In the genomic region with DNA sequence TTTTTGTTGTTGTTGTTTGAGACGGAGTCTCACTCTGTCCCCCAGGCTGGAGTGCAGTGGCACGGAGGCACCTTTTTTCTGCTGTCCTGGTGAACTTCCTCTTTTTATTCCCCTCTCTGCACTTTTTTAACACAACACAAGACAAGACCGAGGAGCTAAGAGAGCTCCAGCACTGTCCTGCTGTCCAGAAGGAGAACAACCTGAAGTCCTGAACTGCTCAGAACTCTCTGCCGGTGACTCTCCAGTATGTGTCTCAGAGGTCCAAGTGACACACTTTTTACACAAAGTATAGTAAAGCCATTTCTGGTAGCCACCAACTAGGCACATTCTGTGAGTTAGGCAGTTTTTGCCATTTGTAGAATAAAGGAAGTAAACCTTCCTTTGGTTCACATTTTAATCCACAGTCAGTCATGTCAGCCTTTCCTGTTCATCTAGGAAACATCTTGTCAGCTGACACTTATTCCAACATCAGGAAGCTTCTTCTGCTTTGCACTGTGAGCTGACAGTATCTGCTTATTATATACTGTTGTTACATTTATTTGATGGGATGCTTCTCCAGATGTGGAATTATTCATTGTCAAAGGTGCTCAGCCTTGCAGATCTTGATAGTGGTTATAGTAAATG, we compare ENCODE assay signal across 17 cellular contexts. TPM values are rescaled to one million over a fixed set of nuclear protein-coding genes. Genes with fewer than 3 reads are reported as not detected.
DNase-seq lines count a peak whose midpoint lies in the region; ATAC-seq, FAIRE-seq and TF ChIP-seq lines count a peak whose summit lies in the region.
"Had no signal": no experiment of that assay in that cellular context is flagged by ENCODE, and none has a peak within 500 bp of the region (broad histone marks: within the 10 kb centered on the region; RNA-seq: fewer than 3 reads in every experiment).

No MANE protein-coding gene starts in this region.

- H3K27ac ChIP-seq in K562 (ENCODE audit: extremely low read depth, low read depth, low read length): no peak overlapping the region
- H3K27ac ChIP-seq: C4-2B had no signal

- no peak overlapping the region for H3K9ac ChIP-seq in K562 (ENCODE audit: insufficient read depth in 1 of 2, low read depth in 2 of 2, low read length in 2 of 2)

- POLR2A ChIA-PET in K562 (lab: Yijun Ruan, JAX): interaction anchor here (1.6 kb wide), 2 partner anchors 12 to 27 kb away, joined by 5 read pairs; no protein-coding TSS in a partner anchor

- H3K27me3 ChIP-seq in K562 (ENCODE audit: control insufficient read depth in 2 of 2, insufficient read depth in 2 of 2, low read length in 2 of 2): peaks cover 9 to 37% of the 10 kb centered on the region in 2 experiments; a peak in 3 of 5 replicates
- H3K27me3 ChIP-seq: adrenal gland had no signal

- no peak overlapping the region for H2AFZ ChIP-seq in K562 (ENCODE audit: low read depth, low read length)

- no TSS peak for BruUV-seq in K562 (replicated peaks; lab: Mats Ljungman, UMichigan)

- TF ChIP-seq CTCF in NB4 (IDR thresholded peaks at IDR 0.05; ENCODE audit: low read depth, low read length) (no peak), K562 (IDR thresholded peaks at IDR 0.05 in 2 of 3, conservative IDR thresholded peaks at IDR 0.05 in 1 of 3; ENCODE audit: insufficient read depth in 2 of 3, low read depth in 1 of 3, low read length in 3 of 3) (no peak)

- CTCF ChIA-PET in K562 (lab: Yijun Ruan, JAX; ENCODE audit: low intra/inter-chr PET ratio): interaction anchor here (0.6 to 0.7 kb wide), 2 partner anchors 13 to 20 kb away, joined by 3 to 6 read pairs; no protein-coding TSS in a partner anchor

- ATAC-seq in GM21717 (IDR thresholded peaks at IDR 0.05; ENCODE audit: unreplicated experiment) (peak; percentile 40), K562 (peak; percentile 76), sciatic nerve (peak; percentile 48)
- ATAC-seq: activated CD8-positive, alpha-beta T cell treated with anti-CD3 and anti-CD28 coated beads for 36 hours had no signal

- no peaks in the 10 kb centered on the region; a peak in 1 of 5 replicates for H3K4me1 ChIP-seq in K562 (replicated peaks in 1 of 2; ENCODE audit: control insufficient read depth in 2 of 2, insufficient read depth in 2 of 2, low read length in 2 of 2)
- H3K4me1 ChIP-seq: adrenal gland had no signal

- FAIRE-seq in K562 (lab: Jason Lieb, UNC): no peak
- FAIRE-seq: urothelium cell line had no signal

- no peak overlapping the region for H3K4me2 ChIP-seq in K562 (ENCODE audit: insufficient read depth, low read length)

- no peak overlapping the region for H3K4me3 ChIP-seq in NB4 (ENCODE audit: low read depth, low read length)
- no peak overlapping the region for H3K4me3 ChIP-seq in K562
- H3K4me3 ChIP-seq: adrenal gland had no signal

- TF ChIP-seq RAD21 in K562 (CRISPR knock-in tag; conservative IDR thresholded peaks at IDR 0.05 in 1 of 2, IDR thresholded peaks at IDR 0.05 in 1 of 2): no peak

- no peaks in the 10 kb centered on the region for H3K36me3 ChIP-seq in K562 (ENCODE audit: control insufficient read depth, insufficient read depth, low read length)
- H3K36me3 ChIP-seq: adrenal gland had no signal

- no peaks in the 10 kb centered on the region for H3K9me1 ChIP-seq in K562 (ENCODE audit: control insufficient read depth, insufficient read depth, low read length)

- no peaks in the 10 kb centered on the region for H3K79me2 ChIP-seq in K562 (ENCODE audit: control insufficient read depth, insufficient read depth, low read length)

- TF ChIP-seq EP300 in K562 (IDR thresholded peaks at IDR 0.05; ENCODE audit: low read length): no peak

- in situ Hi-C loops in K562 (cut with MboI): no loop called here

- no peaks in the 10 kb centered on the region for H3K9me3 ChIP-seq in K562 (replicated peaks; ENCODE audit: control insufficient read depth, insufficient read depth, low read depth, low read length)
- H3K9me3 ChIP-seq: adrenal gland had no signal

- H4K20me1 ChIP-seq in K562 (replicated peaks; ENCODE audit: control insufficient read depth, insufficient read depth, low read length): no peaks in the 10 kb centered on the region

- intact Hi-C loops in K562 (cut with micrococcal nuclease) (no loop called here), sciatic nerve (cut with DNase I) (no loop called here)

- 4% methylated on average over 4 of the region's 4 CpGs for WGBS in K562 (ENCODE audit: insufficient coverage, low coverage, missing lambda C conversion rate)

- DNase-seq in NB4 (ENCODE audit: low read depth) (peak; percentile 52), K562 (ENCODE audit: extremely low read depth in 1 of 4, low spot score in 3 of 4) (no peak), sciatic nerve (ENCODE audit: low spot score) (no peak), T1000 (lab: John Stamatoyannopoulos, UW) (no peak)
- no peak for DNase-seq in stimulated activated naive CD4-positive, alpha-beta T cell treated with Interleukin-2 at 50 U/mL for 16 hours (lab: John Stamatoyannopoulos, UW)
- DNase-seq in activated CD4-positive, alpha-beta T cell treated with anti-CD3 and anti-CD28 coated beads, Interleukin-2, amount 50 U/mL, for 48 hours: no peak
- DNase-seq: activated CD8-positive, alpha-beta T cell treated with anti-CD3 and anti-CD28 coated beads for 36 hours; adrenal gland; DMS79; HCEC 1CT; immature natural killer cell; NCI-H187; NCI-H524; occipital lobe had no signal

- no peak for TF ChIP-seq POLR2A in NB4 (IDR thresholded peaks at IDR 0.05; ENCODE audit: extremely low read depth, insufficient read length)
- no peak for TF ChIP-seq POLR2A in K562 (conservative IDR thresholded peaks at IDR 0.05)

TF ChIP-seq in K562, 482 proteins besides CTCF, POLR2A, EP300 and RAD21:
- TF ChIP-seq SPI1 (IDR thresholded peaks at IDR 0.05; ENCODE audit: borderline replicate concordance, low read depth, low read length): peak; percentile 70
- TF ChIP-seq MTA1 (IDR thresholded peaks at IDR 0.05; ENCODE audit: borderline replicate concordance): no peak
TF ChIP-seq in K562: peak in this region for 1.

RNA-seq across cellular contexts. Expression of gene TXNDC5, which starts 28.1 kb away (rescaled TPM):
- total RNA-seq in K562 (2011; cell fraction: chromatin; rRNA removed; ENCODE audit: low replicate concordance): 113 and 119 TPM in 2 replicates
- 126 TPM in 2 replicates for total RNA-seq in K562 (2011; cell fraction: nucleolus; rRNA removed)
- total RNA-seq in K562 (2011; cell fraction: nucleoplasm; rRNA removed): 204 and 291 TPM in 2 replicates
- total RNA-seq in K562 (2014; rRNA removed) (136 and 163 TPM in 2 replicates), K562 (2014; rRNA removed; fragmentation: Illumina TruSeq; extraction: Trizol) (133 and 142 TPM in 2 replicates), K562 (2015; rRNA removed; fragmentation: Illumina TruSeq; extraction: Trizol) (145 and 151 TPM in 2 replicates), K562 (2021) (137 and 139 TPM in 2 replicates), sciatic nerve (62.7 TPM)
- polyA plus RNA-seq in K562 (2011; rRNA removed) (148 and 164 TPM in 2 replicates), K562 (2014; fragmentation: Illumina TruSeq; extraction: Trizol) (146 and 156 TPM in 2 replicates), K562 (2014; fragmentation: Nextera tagmentation; extraction: Ambion mirVana) (10 to 100 TPM; 33.9 to 44.0 TPM), K562 (2014; rRNA removed) (101 and 125 TPM in 2 replicates)
- polyA plus RNA-seq in K562 (2011; cell fraction: cytosol; rRNA removed): 93.6 and 158 TPM in 2 replicates
- polyA plus RNA-seq in K562 (2011; cell fraction: nucleus; rRNA removed): 77.6 and 108 TPM in 2 replicates
- polyA plus RNA-seq in K562 (2012): 111 and 153 TPM in 2 replicates
- polyA minus RNA-seq in K562 (2011; rRNA and poly(A)+ RNA removed): 135 and 149 TPM in 2 replicates
- 72.4 and 78.1 TPM in 2 replicates for polyA minus RNA-seq in K562 (2011; cell fraction: cytosol; rRNA and poly(A)+ RNA removed)
- 27.7 and 54.0 TPM in 2 replicates for polyA minus RNA-seq in K562 (2011; cell fraction: nucleus; rRNA and poly(A)+ RNA removed)
